In the genomic region with DNA sequence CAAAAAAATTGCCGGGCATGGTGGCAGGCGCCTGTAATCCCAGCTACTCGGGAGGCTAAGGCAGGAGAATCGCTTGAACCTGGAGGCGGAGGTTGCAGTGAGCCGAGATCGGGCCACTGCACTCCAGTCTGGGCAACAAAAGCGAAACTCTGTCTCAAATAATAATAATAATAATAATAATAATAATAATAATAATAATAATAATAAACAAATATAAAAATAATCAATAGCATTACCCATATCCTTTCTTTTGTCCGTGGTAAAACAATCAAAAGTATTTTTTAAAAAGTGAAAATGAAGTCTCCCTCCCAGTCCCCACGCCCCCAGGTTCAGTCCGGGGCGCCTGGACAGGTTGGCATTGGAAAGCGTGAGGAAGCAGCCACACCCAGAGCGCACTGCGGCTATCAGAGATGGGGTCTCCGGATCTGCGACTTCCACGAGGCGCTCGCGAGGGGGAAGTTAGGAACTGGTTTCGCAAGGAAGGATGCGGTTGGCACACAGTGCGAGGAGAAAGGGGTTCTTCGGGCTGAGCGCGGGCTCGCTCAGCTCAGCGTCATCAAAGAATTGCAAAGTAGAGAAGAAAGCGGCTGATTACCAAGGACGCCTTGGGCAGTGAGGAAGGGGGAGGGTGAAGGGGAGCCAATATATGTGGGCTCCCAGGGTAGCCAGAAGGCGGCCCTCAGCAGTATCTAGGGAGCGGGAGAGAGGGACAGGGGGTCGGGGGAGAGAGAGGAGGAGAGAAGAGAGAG, we compare ENCODE assay signal across 9 cellular contexts.
A peak's percentile ranks its signal among the peaks of the same experiment; 100 is the strongest.
DNase-seq lines count a peak whose midpoint lies in the region; ATAC-seq and TF ChIP-seq lines count a peak whose summit lies in the region.
"Had no signal": no experiment of that assay in that cellular context is flagged by ENCODE, and none has a peak within 500 bp of the region (broad histone marks: within the 10 kb centered on the region; RNA-seq: fewer than 3 reads in every experiment).

No MANE protein-coding gene starts in this region.

- WGBS in adrenal gland, 4 donors: 15 to 21% (median 21%) methylated on average over 34 of the region's 34 CpGs

- peaks cover 0 to 6% of the 10 kb centered on the region in 2 donors for H3K4me1 ChIP-seq in right atrium auricular region
- peaks cover 0 to 5% of the 10 kb centered on the region in 2 donors for H3K4me1 ChIP-seq in adrenal gland (replicated peaks in 1 of 2)
- peaks cover 0 to 22% of the 10 kb centered on the region in 2 donors for H3K4me1 ChIP-seq in left lung

- H3K9me3 Mint-ChIP-seq in type B pancreatic cell: no peaks in the 10 kb centered on the region
- H3K9me3 Mint-ChIP-seq: nephron had no signal

- H3K27me3 Mint-ChIP-seq in type B pancreatic cell: peaks cover 46% of the 10 kb centered on the region

- TF ChIP-seq POLR2A in adrenal gland (IDR thresholded peaks at IDR 0.05): no peak

- H3K27me3 ChIP-seq in right atrium auricular region: peaks cover 11 to 12% of the 10 kb centered on the region in 2 donors
- peaks cover 45% of the 10 kb centered on the region for H3K27me3 ChIP-seq in adrenal gland
- H3K27me3 ChIP-seq in left lung: peaks cover 10 to 59% of the 10 kb centered on the region in 2 donors

- H3K36me3 ChIP-seq in right atrium auricular region (no peaks in the 10 kb centered on the region), adrenal gland (replicated peaks in 1 of 2) (no peaks in the 10 kb centered on the region), left lung (no peaks in the 10 kb centered on the region)

- H3K4me1 Mint-ChIP-seq in type B pancreatic cell (ENCODE audit: unreplicated experiment): peaks cover 4% of the 10 kb centered on the region

- no peaks in the 10 kb centered on the region for H3K9me3 ChIP-seq in right atrium auricular region
- H3K9me3 ChIP-seq in adrenal gland (replicated peaks in 1 of 3): no peaks in the 10 kb centered on the region
- no peaks in the 10 kb centered on the region for H3K9me3 ChIP-seq in left lung

- H3K27ac ChIP-seq in right atrium auricular region (no peak overlapping the region), adrenal gland (peak overlapping the region in 1 of 5 donors; percentile 40), left lung (no peak overlapping the region)

- DNase-seq in Right ventricle myocardium inferior (ENCODE audit: missing footprints) (peak; percentile 79), right atrium auricular region (ENCODE audit: low spot score) (no peak), adrenal gland (peak in 6 of 7 donors; percentile 19 to 62 (median 46)), left lung (peak; percentile 44 to 81), type B pancreatic cell (ENCODE audit: extremely low spot score, unreplicated experiment) (no peak), NCI-H1092 (lab: John Stamatoyannopoulos, UW) (no peak), cerebellar nuclear complex (lab: John Stamatoyannopoulos, UW) (no peak), retina (no peak)

- ATAC-seq in Right ventricle myocardium inferior (peak; percentile 69), left lung (no peak)

- TF ChIP-seq CTCF in right atrium auricular region (IDR thresholded peaks at IDR 0.05) (no peak), adrenal gland (IDR thresholded peaks at IDR 0.05) (no peak), left lung (IDR thresholded peaks at IDR 0.05) (no peak), type B pancreatic cell (conservative IDR thresholded peaks at IDR 0.05) (no peak)

- H3K27ac Mint-ChIP-seq in type B pancreatic cell: no peak overlapping the region
- H3K27ac Mint-ChIP-seq: nephron had no signal

- H3K4me3 Mint-ChIP-seq in type B pancreatic cell: peak overlapping the region; percentile 45
- H3K4me3 Mint-ChIP-seq: nephron had no signal

- intact Hi-C loops in Right ventricle myocardium inferior (cut with DNase I): no loop called here
- intact Hi-C loops in adrenal gland (cut with DNase I): no loop called here
- intact Hi-C loops in left lung (cut with DNase I): no loop called here

- H3K4me3 ChIP-seq in right atrium auricular region: no peak overlapping the region
- peak overlapping the region in 1 of 4 donors; percentile 10 for H3K4me3 ChIP-seq in adrenal gland
- H3K4me3 ChIP-seq in left lung: peak overlapping the region in 1 of 2 donors; percentile 27

- no peaks in the 10 kb centered on the region for H3K36me3 Mint-ChIP-seq in type B pancreatic cell

Comparison
In these comparisons a context has a peak if more than half of its experiments do, and no peak if none do; other contexts are left out.
1. DNase-seq: peak in Right ventricle myocardium inferior (single experiment), adrenal gland (6 of 7) and left lung (2 of 2); none in right atrium auricular region (single experiment), type B pancreatic cell (single experiment), NCI-H1092 (single experiment), cerebellar nuclear complex (0 of 2) and retina (single experiment).